38 cellular contexts compared by ENCODE assay signal in the genomic region with DNA sequence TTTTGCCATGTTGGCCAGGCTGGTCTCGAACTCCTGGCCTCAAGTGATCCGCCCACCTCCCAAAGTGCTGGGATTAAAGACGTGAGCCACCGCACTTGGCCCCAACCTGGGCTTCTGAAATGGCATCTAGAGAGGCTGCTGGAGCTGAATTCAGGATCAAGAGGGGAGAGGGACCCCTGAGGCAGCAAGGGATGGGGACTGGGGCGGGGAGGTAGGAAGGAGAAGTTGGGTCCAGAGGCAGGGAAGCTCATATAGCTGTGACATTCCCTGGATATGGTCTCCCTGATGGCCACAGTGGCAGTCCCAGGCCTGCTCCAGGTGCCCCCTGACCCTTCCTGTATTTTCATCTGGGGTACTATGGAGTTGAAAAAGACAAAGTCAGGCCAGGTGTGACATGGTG.
"Had no signal": no experiment of that assay in that cellular context is flagged by ENCODE, and none has a peak within 500 bp of the region (broad histone marks: within the 10 kb centered on the region; RNA-seq: fewer than 3 reads in every experiment).

No MANE protein-coding gene starts in this region.

- H3K9me3 ChIP-seq: ascending aorta had no signal

- H3K27me3 ChIP-seq: ascending aorta, cardiac muscle cell had no signal

- ATAC-seq: activated CD4-positive, alpha-beta T cell treated with anti-CD3 and anti-CD28 coated beads for 36 hours; activated CD4-positive, CD25-positive, alpha-beta regulatory T cell treated with anti-CD3 and anti-CD28 coated beads, Interleukin-2, amount 50 U/mL, for 24 hours; activated CD8-positive, alpha-beta memory T cell treated with anti-CD3 and anti-CD28 coated beads, Interleukin-2, amount 10 ng/mL, durations not matched to agents 7 days and 5 days; activated CD8-positive, alpha-beta T cell treated with anti-CD3 and anti-CD28 coated beads, Interleukin-2, amount 10 ng/mL, durations not matched to agents 7 days and 5 days; activated naive CD8-positive, alpha-beta T cell treated with anti-CD3 and anti-CD28 coated beads, Interleukin-2, amount 50 U/mL, for 24 hours had no signal

- H3K27me3 Mint-ChIP-seq: activated CD4-positive, alpha-beta T cell treated with anti-CD3 and anti-CD28 coated beads for 36 hours; activated CD4-positive, alpha-beta T cell treated with anti-CD3 and anti-CD28 coated beads, Interleukin-2, amount 10 ng/mL, durations not matched to agents 7 days and 5 days; activated naive CD4-positive, alpha-beta T cell treated with anti-CD3 and anti-CD28 coated beads, Interleukin-2, amount 50 U/mL, for 24 hours; activated naive CD8-positive, alpha-beta T cell; activated T-cell treated with anti-CD3 and anti-CD28 coated beads, Interleukin-2, amount 50 U/mL, for 24 hours; brain; central memory CD8-positive, alpha-beta T cell had no signal

- DNase-seq: activated CD4-positive, alpha-beta memory T cell treated with anti-CD3 and anti-CD28 coated beads, Interleukin-2, amount 10 ng/mL, durations not matched to agents 7 days and 5 days; activated CD4-positive, alpha-beta T cell treated with anti-CD3 and anti-CD28 coated beads for 1 hour; activated CD4-positive, alpha-beta T cell treated with anti-CD3 and anti-CD28 coated beads for 36 hours; activated CD4-positive, alpha-beta T cell treated with anti-CD3 and anti-CD28 coated beads for 48 hours; activated CD4-positive, alpha-beta T cell treated with anti-CD3 and anti-CD28 coated beads, Interleukin-2, amount 10 ng/mL, durations not matched to agents 7 days and 5 days; activated CD4-positive, alpha-beta T cell treated with anti-CD3 and anti-CD28 coated beads, Interleukin-2, amount 50 U/mL, for 48 hours; activated CD4-positive, CD25-positive, alpha-beta regulatory T cell; activated CD8-positive, alpha-beta memory T cell treated with anti-CD3 and anti-CD28 coated beads for 24 hours; activated CD8-positive, alpha-beta memory T cell treated with anti-CD3 and anti-CD28 coated beads, Interleukin-2, amount 10 ng/mL, durations not matched to agents 7 days and 5 days; activated CD8-positive, alpha-beta memory T cell treated with anti-CD3 and anti-CD28 coated beads, Interleukin-2, amount 50 U/mL, for 48 hours; activated CD8-positive, alpha-beta T cell treated with anti-CD3 and anti-CD28 coated beads, Interleukin-2, amount 10 ng/mL, durations not matched to agents 7 days and 5 days; activated effector memory CD4-positive, alpha-beta T cell treated with Interleukin-2 at 50 U/mL for 16 hours; activated gamma-delta T cell; activated naive CD4-positive, alpha-beta T cell treated with anti-CD3 and anti-CD28 coated beads, Interleukin-2, amount 10 ng/mL, durations not matched to agents 7 days and 5 days; activated naive CD4-positive, alpha-beta T cell treated with Interleukin-2 at 50 U/mL for 16 hours; activated naive CD8-positive, alpha-beta T cell treated with anti-CD3 and anti-CD28 coated beads, Interleukin-2, amount 10 ng/mL, durations not matched to agents 7 days and 5 days; activated naive CD8-positive, alpha-beta T cell treated with anti-CD3 and anti-CD28 coated beads, Interleukin-2, amount 50 U/mL, for 24 hours; activated T-cell treated with anti-CD3 and anti-CD28 coated beads, Interleukin-2, amount 50 U/mL, for 24 hours; activated T-cell treated with anti-CD3 and anti-CD28 coated beads, Interleukin-2, amount 50 U/mL, for 48 hours; amygdala; anterior cingulate cortex; caudate nucleus; cerebellar nuclear complex; T-helper 1 cell; T-helper 2 cell; T-helper 9 cell; WERI-Rb-1 had no signal

- H3K9me3 Mint-ChIP-seq: activated CD4-positive, alpha-beta memory T cell treated with anti-CD3 and anti-CD28 coated beads, Interleukin-2, amount 10 ng/mL, durations not matched to agents 7 days and 5 days; activated CD4-positive, alpha-beta T cell treated with anti-CD3 and anti-CD28 coated beads, Interleukin-2, amount 10 ng/mL, durations not matched to agents 7 days and 5 days; activated naive CD4-positive, alpha-beta T cell treated with anti-CD3 and anti-CD28 coated beads, Interleukin-2, amount 10 ng/mL, durations not matched to agents 7 days and 5 days; activated naive CD4-positive, alpha-beta T cell treated with anti-CD3 and anti-CD28 coated beads, Interleukin-2, amount 50 U/mL, for 24 hours; activated naive CD8-positive, alpha-beta T cell treated with anti-CD3 and anti-CD28 coated beads, Interleukin-2, amount 10 ng/mL, durations not matched to agents 7 days and 5 days; activated naive CD8-positive, alpha-beta T cell treated with anti-CD3 and anti-CD28 coated beads, Interleukin-2, amount 50 U/mL, for 24 hours; activated T-cell treated with anti-CD3 and anti-CD28 coated beads, Interleukin-2, amount 50 U/mL, for 24 hours; activated T-helper 2 cell treated with anti-CD3 and anti-CD28 coated beads, Interferon-gamma antibody, Interleukin-2, Interleukin-4, amounts not matched to agents 10 μg/mL and 5 μg/mL and 100 μg/mL, durations not matched to agents 14 hours and 24 hours and 36 hours; brain; central memory CD8-positive, alpha-beta T cell; T-helper 1 cell treated with Interleukin-12 subunit alpha and Interleukin-12 subunit beta and Interleukin-4 antibody, amounts not matched to agents 30 μg/mL and 1 μg/mL, for 36 hours; T-helper 2 cell treated with Interferon-gamma antibody and Interleukin-4, amounts not matched to agents 5 μg/mL and 100 μg/mL, for 36 hours; WTC11 had no signal

- H3K27ac Mint-ChIP-seq: activated CD4-positive, alpha-beta memory T cell treated with anti-CD3 and anti-CD28 coated beads, Interleukin-2, amount 10 ng/mL, durations not matched to agents 7 days and 5 days; activated CD4-positive, alpha-beta T cell treated with anti-CD3 and anti-CD28 coated beads for 36 hours; activated CD4-positive, alpha-beta T cell treated with anti-CD3 and anti-CD28 coated beads, Interleukin-2, amount 10 ng/mL, durations not matched to agents 7 days and 5 days; activated CD8-positive, alpha-beta memory T cell treated with anti-CD3 and anti-CD28 coated beads, Interleukin-2, amount 10 ng/mL, durations not matched to agents 7 days and 5 days; activated CD8-positive, alpha-beta T cell treated with anti-CD3 and anti-CD28 coated beads, Interleukin-2, amount 10 ng/mL, durations not matched to agents 7 days and 5 days; activated naive CD4-positive, alpha-beta T cell treated with anti-CD3 and anti-CD28 coated beads, Interleukin-2, amount 10 ng/mL, durations not matched to agents 7 days and 5 days; activated naive CD4-positive, alpha-beta T cell treated with anti-CD3 and anti-CD28 coated beads, Interleukin-2, amount 50 U/mL, for 24 hours; activated naive CD8-positive, alpha-beta T cell; activated naive CD8-positive, alpha-beta T cell treated with anti-CD3 and anti-CD28 coated beads, Interleukin-2, amount 10 ng/mL, durations not matched to agents 7 days and 5 days; activated naive CD8-positive, alpha-beta T cell treated with anti-CD3 and anti-CD28 coated beads, Interleukin-2, amount 50 U/mL, for 24 hours; activated T-cell treated with anti-CD3 and anti-CD28 coated beads, Interleukin-2, amount 50 U/mL, for 24 hours; activated T-helper 2 cell treated with anti-CD3 and anti-CD28 coated beads, Interferon-gamma antibody, Interleukin-2, Interleukin-4, amounts not matched to agents 10 μg/mL and 5 μg/mL and 100 μg/mL, durations not matched to agents 14 hours and 24 hours and 36 hours; T-helper 1 cell treated with Interleukin-12 subunit alpha and Interleukin-12 subunit beta and Interleukin-4 antibody, amounts not matched to agents 30 μg/mL and 1 μg/mL, for 36 hours; T-helper 2 cell treated with Interferon-gamma antibody and Interleukin-4, amounts not matched to agents 5 μg/mL and 100 μg/mL, for 36 hours; WTC11 had no signal

- H3K36me3 Mint-ChIP-seq: activated CD8-positive, alpha-beta memory T cell treated with anti-CD3 and anti-CD28 coated beads, Interleukin-2, amount 10 ng/mL, durations not matched to agents 7 days and 5 days; activated naive CD4-positive, alpha-beta T cell treated with anti-CD3 and anti-CD28 coated beads, Interleukin-2, amount 10 ng/mL, durations not matched to agents 7 days and 5 days; activated naive CD4-positive, alpha-beta T cell treated with anti-CD3 and anti-CD28 coated beads, Interleukin-2, amount 50 U/mL, for 24 hours; activated naive CD8-positive, alpha-beta T cell; activated naive CD8-positive, alpha-beta T cell treated with anti-CD3 and anti-CD28 coated beads, Interleukin-2, amount 10 ng/mL, durations not matched to agents 7 days and 5 days; brain; WTC11 had no signal

- H3K36me3 ChIP-seq: ascending aorta, cardiac muscle cell, WERI-Rb-1 had no signal

- H3K4me3 ChIP-seq: cardiac muscle cell had no signal

- H3K4me3 Mint-ChIP-seq: activated CD4-positive, alpha-beta memory T cell treated with anti-CD3 and anti-CD28 coated beads, Interleukin-2, amount 10 ng/mL, durations not matched to agents 7 days and 5 days; activated CD4-positive, alpha-beta T cell treated with anti-CD3 and anti-CD28 coated beads for 36 hours; activated CD4-positive, alpha-beta T cell treated with anti-CD3 and anti-CD28 coated beads, Interleukin-2, amount 10 ng/mL, durations not matched to agents 7 days and 5 days; activated CD8-positive, alpha-beta memory T cell treated with anti-CD3 and anti-CD28 coated beads, Interleukin-2, amount 10 ng/mL, durations not matched to agents 7 days and 5 days; activated CD8-positive, alpha-beta T cell treated with anti-CD3 and anti-CD28 coated beads, Interleukin-2, amount 10 ng/mL, durations not matched to agents 7 days and 5 days; activated naive CD4-positive, alpha-beta T cell treated with anti-CD3 and anti-CD28 coated beads, Interleukin-2, amount 10 ng/mL, durations not matched to agents 7 days and 5 days; activated naive CD4-positive, alpha-beta T cell treated with anti-CD3 and anti-CD28 coated beads, Interleukin-2, amount 50 U/mL, for 24 hours; activated naive CD8-positive, alpha-beta T cell; activated naive CD8-positive, alpha-beta T cell treated with anti-CD3 and anti-CD28 coated beads, Interleukin-2, amount 50 U/mL, for 24 hours; activated T-cell treated with anti-CD3 and anti-CD28 coated beads, Interleukin-2, amount 50 U/mL, for 24 hours; central memory CD8-positive, alpha-beta T cell; T-helper 1 cell treated with Interleukin-12 subunit alpha and Interleukin-12 subunit beta and Interleukin-4 antibody, amounts not matched to agents 30 μg/mL and 1 μg/mL, for 36 hours; T-helper 2 cell treated with Interferon-gamma antibody and Interleukin-4, amounts not matched to agents 5 μg/mL and 100 μg/mL, for 36 hours had no signal

- H3K27ac ChIP-seq: ascending aorta, cardiac muscle cell, WERI-Rb-1 had no signal
